ENCODE assay signal across 12 cellular contexts in genomic region chr10:14549496-14549895, GRCh38.
DNase-seq lines count a peak whose midpoint lies in the region; ATAC-seq and TF ChIP-seq lines count a peak whose summit lies in the region.
"Had no signal": no experiment of that assay in that cellular context is flagged by ENCODE, and none has a peak within 500 bp of the region (broad histone marks: within the 10 kb centered on the region; RNA-seq: fewer than 3 reads in every experiment).

No MANE protein-coding gene starts in this region.

- peaks cover 81% of the 10 kb centered on the region for H3K4me1 Mint-ChIP-seq in activated CD4-positive, alpha-beta T cell treated with anti-CD3 and anti-CD28 coated beads for 36 hours
- peaks cover 80 to 95% of the 10 kb centered on the region in 2 donors for H3K4me1 Mint-ChIP-seq in immature natural killer cell
- H3K4me1 Mint-ChIP-seq in stimulated activated effector memory CD8-positive, alpha-beta T cell treated with anti-CD3 and anti-CD28 coated beads, Interleukin-12 subunit alpha, Interleukin-12 subunit beta, amount 100 ng/mL, for 72 hours: peaks cover 78% of the 10 kb centered on the region

- no peaks in the 10 kb centered on the region for H3K27me3 ChIP-seq in adipocyte (replicated peaks; ENCODE audit: control insufficient read depth, insufficient read depth, low read length)
- H3K27me3 ChIP-seq: thyroid gland had no signal

- POLR2A ChIA-PET in activated CD4-positive, alpha-beta T cell treated with anti-CD3 and anti-CD28 coated beads for 36 hours (lab: Charles Lee): interaction anchor here (1.2 to 1.7 kb wide), 3 partner anchors 34 to 364 kb away, joined by 3 to 5 read pairs (median 4); partner anchors contain the start of genes HSPA14 and MSANTD7

- CTCF ChIA-PET in activated CD4-positive, alpha-beta T cell treated with anti-CD3 and anti-CD28 coated beads for 36 hours (lab: Charles Lee): interaction anchor here (1.0 to 2.0 kb wide), 2 partner anchors 12 to 51 kb away, joined by 3 to 10 read pairs; no protein-coding TSS in a partner anchor

- peak overlapping the region; percentile 56 for H3K27ac Mint-ChIP-seq in activated CD4-positive, alpha-beta T cell treated with anti-CD3 and anti-CD28 coated beads for 36 hours
- peak overlapping the region; percentile 46 to 86 (median 84) for H3K27ac Mint-ChIP-seq in immature natural killer cell
- peak overlapping the region; percentile 95 for H3K27ac Mint-ChIP-seq in stimulated activated effector memory CD8-positive, alpha-beta T cell treated with anti-CD3 and anti-CD28 coated beads, Interleukin-12 subunit alpha, Interleukin-12 subunit beta, amount 100 ng/mL, for 72 hours

- ATAC-seq in activated CD4-positive, alpha-beta T cell treated with anti-CD3 and anti-CD28 coated beads for 36 hours: no peak
- no peak for ATAC-seq in stimulated activated effector memory CD8-positive, alpha-beta T cell treated with anti-CD3 and anti-CD28 coated beads, Interleukin-12 subunit alpha, Interleukin-12 subunit beta, amount 100 ng/mL, for 72 hours

- intact Hi-C loops in activated CD4-positive, alpha-beta T cell treated with anti-CD3 and anti-CD28 coated beads for 36 hours (cut with DNase I, micrococcal nuclease): no loop called here

- no peaks in the 10 kb centered on the region for H3K36me3 ChIP-seq in adipocyte (ENCODE audit: control insufficient read depth, insufficient read depth, low read length, severe bottlenecking)
- H3K36me3 ChIP-seq: thyroid gland had no signal

- TF ChIP-seq CTCF in foreskin fibroblast (IDR thresholded peaks at IDR 0.05; ENCODE audit: low read depth, low read length): no peak

- no peaks in the 10 kb centered on the region for H3K27me3 Mint-ChIP-seq in activated CD4-positive, alpha-beta T cell treated with anti-CD3 and anti-CD28 coated beads for 36 hours
- H3K27me3 Mint-ChIP-seq in immature natural killer cell (ENCODE audit: low read depth in 3 of 3): no peaks in the 10 kb centered on the region

- H3K9me3 Mint-ChIP-seq in activated CD4-positive, alpha-beta T cell treated with anti-CD3 and anti-CD28 coated beads for 36 hours (ENCODE audit: low read depth): no peaks in the 10 kb centered on the region
- peaks cover 0 to 2% (median 0%) of the 10 kb centered on the region in 6 donors for H3K9me3 Mint-ChIP-seq in immature natural killer cell
- H3K9me3 Mint-ChIP-seq in stimulated activated effector memory CD8-positive, alpha-beta T cell treated with anti-CD3 and anti-CD28 coated beads, Interleukin-12 subunit alpha, Interleukin-12 subunit beta, amount 100 ng/mL, for 72 hours: no peaks in the 10 kb centered on the region

- peak overlapping the region; percentile 21 for H3K9ac ChIP-seq in adipocyte (ENCODE audit: low read length)

- no peaks in the 10 kb centered on the region for H3K9me3 ChIP-seq in adipocyte (ENCODE audit: control insufficient read depth, low read length)
- H3K9me3 ChIP-seq: thyroid gland had no signal

- H3K36me3 Mint-ChIP-seq in activated CD4-positive, alpha-beta T cell treated with anti-CD3 and anti-CD28 coated beads for 36 hours (ENCODE audit: low read depth): peaks cover 57% of the 10 kb centered on the region
- H3K36me3 Mint-ChIP-seq in immature natural killer cell: peaks cover 0 to 14% (median 7%) of the 10 kb centered on the region in 3 donors
- peaks cover 80% of the 10 kb centered on the region for H3K36me3 Mint-ChIP-seq in stimulated activated effector memory CD8-positive, alpha-beta T cell treated with anti-CD3 and anti-CD28 coated beads, Interleukin-12 subunit alpha, Interleukin-12 subunit beta, amount 100 ng/mL, for 72 hours

- peaks cover 32% of the 10 kb centered on the region for H3K4me1 ChIP-seq in adipocyte (ENCODE audit: control insufficient read depth, insufficient read depth, low read length)

- no peak overlapping the region for H3K4me3 Mint-ChIP-seq in activated CD4-positive, alpha-beta T cell treated with anti-CD3 and anti-CD28 coated beads for 36 hours
- no peak overlapping the region for H3K4me3 Mint-ChIP-seq in immature natural killer cell
- no peak overlapping the region for H3K4me3 Mint-ChIP-seq in stimulated activated effector memory CD8-positive, alpha-beta T cell treated with anti-CD3 and anti-CD28 coated beads, Interleukin-12 subunit alpha, Interleukin-12 subunit beta, amount 100 ng/mL, for 72 hours

- H3K4me3 ChIP-seq in adipocyte (ENCODE audit: low read length) (no peak overlapping the region), foreskin fibroblast (ENCODE audit: low read depth in 1 of 2, low read length in 2 of 2) (no peak overlapping the region)
- H3K4me3 ChIP-seq: thyroid gland had no signal

- no peak for DNase-seq in activated CD4-positive, alpha-beta T cell treated with anti-CD3 and anti-CD28 coated beads for 36 hours
- no peak for DNase-seq in activated CD4-positive, alpha-beta T cell treated with anti-CD3 and anti-CD28 coated beads, Interleukin-2, amount 50 U/mL, for 1 hour
- DNase-seq in adipocyte (ENCODE audit: low read depth) (no peak), immature natural killer cell (no peak), OCI-M1 (lab: John Stamatoyannopoulos, UW) (no peak), foreskin fibroblast (no peak), NCI-H69 (lab: John Stamatoyannopoulos, UW) (no peak)
- DNase-seq in stimulated activated effector memory CD8-positive, alpha-beta T cell treated with anti-CD3 and anti-CD28 coated beads, Interleukin-12 subunit alpha, Interleukin-12 subunit beta, amount 100 ng/mL, for 72 hours (ENCODE audit: low spot score in 2 of 2): no peak
- DNase-seq: 8988T, activated gamma-delta T cell treated with Interleukin-2 at 50 U/mL for 16 hours, RPMI8226, thyroid gland had no signal
